20 cellular contexts compared by ENCODE assay signal in the genomic region with DNA sequence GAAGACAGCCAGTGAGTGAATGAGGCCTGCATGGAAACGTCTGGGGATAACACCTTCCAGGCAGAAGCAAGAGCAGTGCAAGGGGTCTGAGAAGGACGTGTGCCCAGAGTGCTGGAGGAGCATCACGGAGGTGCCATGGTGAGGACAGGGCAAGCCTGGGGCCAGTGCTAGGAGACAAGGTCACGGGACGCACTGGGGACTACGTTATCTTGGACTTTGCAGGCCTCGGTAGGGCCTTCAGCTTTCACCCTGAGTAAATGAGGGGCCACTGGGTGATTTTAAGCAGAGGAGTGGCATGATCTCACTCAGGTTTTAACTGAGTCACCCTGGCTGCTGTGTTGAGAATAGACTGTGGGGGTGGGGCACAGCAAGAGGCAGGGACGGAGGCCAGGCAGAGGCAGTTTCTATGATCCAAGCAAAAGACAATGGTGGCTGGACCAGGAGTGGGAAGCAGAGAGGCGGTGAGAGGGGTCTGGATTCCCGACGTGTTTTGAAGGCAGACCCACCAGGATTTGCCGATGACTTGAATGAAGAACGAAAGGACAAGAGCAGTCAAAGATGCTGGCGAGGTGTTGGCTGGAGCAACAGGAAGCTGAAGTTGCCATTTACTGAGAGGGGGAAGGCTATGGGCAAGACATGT.
DNase-seq lines count a peak whose midpoint lies in the region; ATAC-seq, FAIRE-seq and TF ChIP-seq lines count a peak whose summit lies in the region.
"Had no signal": no experiment of that assay in that cellular context is flagged by ENCODE, and none has a peak within 500 bp of the region (broad histone marks: within the 10 kb centered on the region; RNA-seq: fewer than 3 reads in every experiment).

No MANE protein-coding gene starts in this region.

- DNase-seq in stimulated activated naive CD8-positive, alpha-beta T cell treated with anti-CD3 and anti-CD28 coated beads, Interleukin-15, amount 100 ng/mL, for 72 hours, result no peak
- DNase-seq in stimulated activated naive CD8-positive, alpha-beta T cell treated with anti-CD3 and anti-CD28 coated beads, Interleukin-15, Interleukin-2, amounts not matched to agents 100 U/mL and 50 U/mL, for 24 hours, result no peak
- DNase-seq in K562 (ENCODE audit: extremely low read depth in 1 of 4, low spot score in 3 of 4) (peak; percentile 65 to 89 (median 71)), left lobe of liver (ENCODE audit: low spot score) (peak; percentile 24), GM13976 (ENCODE audit: low spot score) (no peak), NCI-H146 treated with DMSO at 0.1 percent for 48 hours (lab: John Stamatoyannopoulos, UW; ENCODE audit: unreplicated experiment) (no peak), natural killer cell (no peak)
- DNase-seq: activated CD4-positive, CD25-positive, alpha-beta regulatory T cell; activated naive CD8-positive, alpha-beta T cell treated with anti-CD3 and anti-CD28 coated beads for 36 hours; mucosa of descending colon; NCI-H1048; NCI-H2171 treated with DMSO at 0.1 percent for 48 hours; stimulated activated CD4-positive, alpha-beta T cell treated with anti-CD3 and anti-CD28 coated beads, Interleukin-12 subunit alpha, Interleukin-12 subunit beta, amount 100 ng/mL, for 4 hours had no signal

- peak; percentile 72; the same call in 1 of the 2 replicates for TF ChIP-seq EP300 in K562 (IDR thresholded peaks at IDR 0.05; ENCODE audit: low read length)

- H3K9me3 Mint-ChIP-seq in stimulated activated naive CD8-positive, alpha-beta T cell treated with anti-CD3 and anti-CD28 coated beads, Interleukin-15, amount 100 ng/mL, for 72 hours, result no peaks in the 10 kb centered on the region
- H3K9me3 Mint-ChIP-seq in natural killer cell, result no peaks in the 10 kb centered on the region
- H3K9me3 Mint-ChIP-seq: activated naive CD8-positive, alpha-beta T cell treated with anti-CD3 and anti-CD28 coated beads for 36 hours; stimulated activated naive CD8-positive, alpha-beta T cell treated with anti-CD3 and anti-CD28 coated beads, Interleukin-15, Interleukin-2, amounts not matched to agents 100 ng/mL and 50 ng/mL, for 24 hours had no signal

- in situ Hi-C loops in K562 (cut with MboI) (no loop called here), GM13976 (cut with MboI; ENCODE audit: low sequenced_read_pairs, unreplicated experiment) (loop anchor here (25.0 kb wide), 1 partner anchor 462 kb away; no protein-coding TSS in a partner anchor)

- no peak overlapping the region for H3K4me3 ChIP-seq in K562
- H3K4me3 ChIP-seq: heart left ventricle, mucosa of descending colon, ovary, vagina had no signal

- BruUV-seq in K562 (replicated peaks; lab: Mats Ljungman, UMichigan), result no TSS peak

- POLR2A ChIA-PET in K562 (lab: Yijun Ruan, JAX), result interaction anchor here (1.3 kb wide), 1 partner anchor 74 kb away, joined by 4 read pairs; no protein-coding TSS in a partner anchor

- no peaks in the 10 kb centered on the region for H3K36me3 Mint-ChIP-seq in natural killer cell
- H3K36me3 Mint-ChIP-seq: activated naive CD8-positive, alpha-beta T cell treated with anti-CD3 and anti-CD28 coated beads for 36 hours had no signal

- CTCF ChIA-PET in K562 (lab: Yijun Ruan, JAX; ENCODE audit: low intra/inter-chr PET ratio), result no interaction called here

- H3K27ac Mint-ChIP-seq in stimulated activated naive CD8-positive, alpha-beta T cell treated with anti-CD3 and anti-CD28 coated beads, Interleukin-15, amount 100 ng/mL, for 72 hours, result peak overlapping the region; percentile 1 to 28
- H3K27ac Mint-ChIP-seq in natural killer cell, result no peak overlapping the region
- H3K27ac Mint-ChIP-seq: activated naive CD8-positive, alpha-beta T cell treated with anti-CD3 and anti-CD28 coated beads for 36 hours had no signal

- no peaks in the 10 kb centered on the region for H3K9me1 ChIP-seq in K562 (ENCODE audit: control insufficient read depth, insufficient read depth, low read length)

- no peaks in the 10 kb centered on the region for H3K36me3 ChIP-seq in K562 (ENCODE audit: control insufficient read depth, insufficient read depth, low read length)
- H3K36me3 ChIP-seq: heart left ventricle, ovary, vagina had no signal

- TF ChIP-seq RAD21 in K562 (CRISPR knock-in tag; conservative IDR thresholded peaks at IDR 0.05 in 1 of 2, IDR thresholded peaks at IDR 0.05 in 1 of 2), result peak in 1 of 2 experiments; percentile 12; a peak in 1 of 4 replicates

- H3K4me1 ChIP-seq in K562 (replicated peaks in 1 of 2; ENCODE audit: control insufficient read depth in 2 of 2, insufficient read depth in 2 of 2, low read length in 2 of 2), result peaks cover 20 to 27% of the 10 kb centered on the region in 2 experiments
- H3K4me1 ChIP-seq: vagina had no signal

- H2AFZ ChIP-seq in K562 (ENCODE audit: low read depth, low read length), result peak overlapping the region; percentile 71

- peak overlapping the region; percentile 61 to 72 for H3K9ac ChIP-seq in K562 (ENCODE audit: insufficient read depth in 1 of 2, low read depth in 2 of 2, low read length in 2 of 2)

- FAIRE-seq in K562 (lab: Jason Lieb, UNC), result peak; percentile 93
- FAIRE-seq: GM18507 had no signal

- H3K27me3 Mint-ChIP-seq in stimulated activated naive CD8-positive, alpha-beta T cell treated with anti-CD3 and anti-CD28 coated beads, Interleukin-15, amount 100 ng/mL, for 72 hours, result no peaks in the 10 kb centered on the region
- H3K27me3 Mint-ChIP-seq in natural killer cell (ENCODE audit: low read depth in 2 of 2), result no peaks in the 10 kb centered on the region
- H3K27me3 Mint-ChIP-seq: activated naive CD8-positive, alpha-beta T cell treated with anti-CD3 and anti-CD28 coated beads for 36 hours; stimulated activated naive CD8-positive, alpha-beta T cell treated with anti-CD3 and anti-CD28 coated beads, Interleukin-15, Interleukin-2, amounts not matched to agents 100 ng/mL and 50 ng/mL, for 24 hours had no signal

- H3K4me1 Mint-ChIP-seq in stimulated activated naive CD8-positive, alpha-beta T cell treated with anti-CD3 and anti-CD28 coated beads, Interleukin-15, amount 100 ng/mL, for 72 hours, result no peaks in the 10 kb centered on the region
- H3K4me1 Mint-ChIP-seq in natural killer cell, result no peaks in the 10 kb centered on the region
- H3K4me1 Mint-ChIP-seq: activated naive CD8-positive, alpha-beta T cell treated with anti-CD3 and anti-CD28 coated beads for 36 hours had no signal

- no peak for ATAC-seq in stimulated activated naive CD8-positive, alpha-beta T cell treated with anti-CD3 and anti-CD28 coated beads, Interleukin-15, amount 100 ng/mL, for 72 hours
- ATAC-seq in stimulated activated naive CD8-positive, alpha-beta T cell treated with anti-CD3 and anti-CD28 coated beads, Interleukin-15, Interleukin-2, amounts not matched to agents 100 U/mL and 50 U/mL, for 24 hours, result no peak
- ATAC-seq in K562, result peak; percentile 92
- no peak for ATAC-seq in left lobe of liver
- no peak for ATAC-seq in GM21717 (IDR thresholded peaks at IDR 0.05; ENCODE audit: unreplicated experiment)
- ATAC-seq in natural killer cell, result no peak
- ATAC-seq: mucosa of descending colon had no signal

- no peak for TF ChIP-seq CTCF in K562 (IDR thresholded peaks at IDR 0.05 in 2 of 3, conservative IDR thresholded peaks at IDR 0.05 in 1 of 3; ENCODE audit: insufficient read depth in 2 of 3, low read depth in 1 of 3, low read length in 3 of 3)
- TF ChIP-seq CTCF in GM13976 (IDR thresholded peaks at IDR 0.05; ENCODE audit: borderline replicate concordance, control extremely low read depth, extremely low read depth, insufficient read depth, missing control alignments), result no peak
- no peak for TF ChIP-seq CTCF in natural killer cell (IDR thresholded peaks at IDR 0.05)

- WGBS in K562 (ENCODE audit: insufficient coverage, low coverage, missing lambda C conversion rate), result 36% methylated on average over 13 of the region's 14 CpGs

- intact Hi-C loops in K562 (cut with micrococcal nuclease), result loop anchor here (2.0 kb wide), 1 partner anchor 74 kb away; no protein-coding TSS in a partner anchor
- intact Hi-C loops in natural killer cell (cut with micrococcal nuclease), result no loop called here

- no peak overlapping the region for H3K4me3 Mint-ChIP-seq in stimulated activated naive CD8-positive, alpha-beta T cell treated with anti-CD3 and anti-CD28 coated beads, Interleukin-15, amount 100 ng/mL, for 72 hours
- no peak overlapping the region for H3K4me3 Mint-ChIP-seq in natural killer cell
- H3K4me3 Mint-ChIP-seq: activated naive CD8-positive, alpha-beta T cell treated with anti-CD3 and anti-CD28 coated beads for 36 hours; stimulated activated naive CD8-positive, alpha-beta T cell treated with anti-CD3 and anti-CD28 coated beads, Interleukin-15, Interleukin-2, amounts not matched to agents 100 ng/mL and 50 ng/mL, for 24 hours had no signal

- no peaks in the 10 kb centered on the region for H3K9me3 ChIP-seq in K562 (replicated peaks; ENCODE audit: control insufficient read depth, insufficient read depth, low read depth, low read length)
- H3K9me3 ChIP-seq: heart left ventricle, mucosa of descending colon, ovary, vagina had no signal

- no peak for TF ChIP-seq POLR2A in K562 (conservative IDR thresholded peaks at IDR 0.05)

- H3K27me3 ChIP-seq in K562 (ENCODE audit: control insufficient read depth in 2 of 2, insufficient read depth in 2 of 2, low read length in 2 of 2), result no peaks in the 10 kb centered on the region
- H3K27me3 ChIP-seq: heart left ventricle, ovary, vagina had no signal

- no peaks in the 10 kb centered on the region for H4K20me1 ChIP-seq in K562 (replicated peaks; ENCODE audit: control insufficient read depth, insufficient read depth, low read length)

- no peaks in the 10 kb centered on the region for H3K79me2 ChIP-seq in K562 (ENCODE audit: control insufficient read depth, insufficient read depth, low read length)

- H3K27ac ChIP-seq in K562 (ENCODE audit: extremely low read depth, low read depth, low read length), result peak overlapping the region; percentile 72
- H3K27ac ChIP-seq: heart left ventricle, ovary, RWPE1, vagina had no signal

- H3K4me2 ChIP-seq in K562 (ENCODE audit: insufficient read depth, low read length), result peak overlapping the region; percentile 64

TF ChIP-seq in K562, 482 proteins besides CTCF, POLR2A, EP300 and RAD21 (continues in another document):
- TF ChIP-seq SREBF1 (IDR thresholded peaks at IDR 0.05; ENCODE audit: borderline replicate concordance, low read depth, low read length), result no peak
- TF ChIP-seq ZNF282 (CRISPR knock-in tag; IDR thresholded peaks at IDR 0.05), result no peak
- TF ChIP-seq ZNF347 (CRISPR knock-in tag; IDR thresholded peaks at IDR 0.05; ENCODE audit: low read depth), result no peak
- TF ChIP-seq ESRRA (IDR thresholded peaks at IDR 0.05; ENCODE audit: borderline replicate concordance, low read depth), result peak; percentile 44; the same call in 1 of the 2 replicates

Comparison
In these comparisons a context has a peak if more than half of its experiments do, and no peak if none do; other contexts are left out.
1. DNase-seq: peak in K562 (4 of 4) and left lobe of liver (single experiment); none in stimulated activated naive CD8-positive, alpha-beta T cell treated with anti-CD3 and anti-CD28 coated beads, Interleukin-15, amount 100 ng/mL, for 72 hours (0 of 2), stimulated activated naive CD8-positive, alpha-beta T cell treated with anti-CD3 and anti-CD28 coated beads, Interleukin-15, Interleukin-2, amounts not matched to agents 100 U/mL and 50 U/mL, for 24 hours (single experiment), GM13976 (single experiment), NCI-H146 treated with DMSO at 0.1 percent for 48 hours (single experiment) and natural killer cell (single experiment).
2. H3K27ac Mint-ChIP-seq: peak in stimulated activated naive CD8-positive, alpha-beta T cell treated with anti-CD3 and anti-CD28 coated beads, Interleukin-15, amount 100 ng/mL, for 72 hours (2 of 2); none in natural killer cell (0 of 2).